Comparison of ENCODE assay signal across 1 cellular context in the genomic region with DNA sequence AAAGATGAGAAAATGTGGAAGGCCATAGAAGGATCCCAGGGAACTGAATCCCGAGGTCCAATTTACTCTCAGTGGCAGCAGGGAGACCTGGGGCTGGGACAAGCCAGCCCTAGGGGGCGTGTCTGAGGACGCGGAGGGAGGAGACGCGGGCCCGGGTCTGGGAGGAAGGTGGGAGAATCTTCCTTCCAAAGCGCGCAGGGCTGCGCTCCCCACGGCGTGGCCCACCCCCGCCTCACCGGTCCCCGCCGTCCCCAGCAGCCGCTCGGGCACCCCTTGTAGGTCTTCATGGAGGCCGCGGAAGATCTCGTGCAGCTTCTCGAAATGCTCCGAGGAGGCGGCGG.
A peak's percentile ranks its signal among the peaks of the same experiment; 100 is the strongest.
TF ChIP-seq lines count a peak whose summit lies in the region.

No MANE protein-coding gene starts in this region.

TF ChIP-seq in GM12878, 131 proteins besides CTCF, POLR2A, EP300 and RAD21:
- TF ChIP-seq NFIC (IDR thresholded peaks at IDR 0.05; ENCODE audit: low read depth, low read length) (no peak), FOXK2 (IDR thresholded peaks at IDR 0.05) (no peak), ASH2L (IDR thresholded peaks at IDR 0.05; ENCODE audit: borderline replicate concordance, low read depth) (peak; percentile 86; the same call in 1 of the 2 replicates), POU2F2 (IDR thresholded peaks at IDR 0.05; ENCODE audit: borderline replicate concordance, low read depth, low read length) (no peak), ZSCAN29 (IDR thresholded peaks at IDR 0.05) (no peak), ZNF24 (IDR thresholded peaks at IDR 0.05) (no peak), CHD2 (IDR thresholded peaks at IDR 0.05; ENCODE audit: borderline replicate concordance, low read depth, low read length) (no peak), KAT2A (conservative IDR thresholded peaks at IDR 0.05; ENCODE audit: control insufficient read depth, low read depth, low read length) (no peak), CEBPZ (IDR thresholded peaks at IDR 0.05; ENCODE audit: low read depth, low read length) (no peak), ZNF217 (IDR thresholded peaks at IDR 0.05) (no peak), BCL3 (IDR thresholded peaks at IDR 0.05; ENCODE audit: borderline replicate concordance, insufficient read depth, low read depth, low read length, poor library complexity, severe bottlenecking) (no peak), RELA (IDR thresholded peaks at IDR 0.05; ENCODE audit: borderline replicate concordance, partially characterized antibody) (no peak), ZBED1 (IDR thresholded peaks at IDR 0.05; ENCODE audit: borderline replicate concordance) (0 out of 2 replicates have a peak, but pooled peaks have one; percentile 3)
